In the genomic region with DNA sequence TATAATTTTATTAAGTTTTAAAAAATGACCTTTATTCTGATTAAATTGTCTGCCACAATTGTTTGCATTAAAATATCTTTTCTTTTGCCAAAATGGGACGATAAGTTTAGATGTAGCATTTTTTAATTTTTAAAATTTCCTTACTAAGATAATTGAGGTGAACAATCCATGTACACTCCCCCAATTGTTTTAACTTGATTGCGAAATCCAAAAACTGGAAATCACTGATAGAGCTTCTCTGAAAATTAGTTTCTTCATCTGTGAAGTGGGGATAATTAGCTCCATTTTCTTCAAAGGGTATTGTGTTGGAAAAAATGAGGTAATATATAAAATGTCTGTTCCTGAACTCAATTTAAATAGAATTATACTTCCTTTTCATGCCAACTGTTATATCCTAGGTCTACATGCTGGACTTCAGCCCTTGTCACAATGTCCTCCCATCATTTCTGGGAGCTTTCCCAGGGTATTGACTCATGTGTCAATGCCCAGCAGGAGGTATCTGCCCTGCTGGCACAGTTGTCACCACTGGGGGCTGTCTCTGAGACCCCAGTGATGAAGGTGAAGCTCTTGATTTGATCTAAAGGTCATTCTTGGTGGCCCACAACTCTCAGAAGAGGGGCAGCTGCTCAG, we compare ENCODE assay signal across 1 cellular context.
TF ChIP-seq lines count a peak whose summit lies in the region.

No MANE protein-coding gene starts in this region.

TF ChIP-seq in HCT116, 20 proteins besides CTCF, POLR2A, EP300 and RAD21:
- TF ChIP-seq SRF (IDR thresholded peaks at IDR 0.05; ENCODE audit: low read depth) (no peak), CEBPB (IDR thresholded peaks at IDR 0.05; ENCODE audit: low read depth) (peak; percentile 65), SIN3A (IDR thresholded peaks at IDR 0.05; ENCODE audit: low read depth) (no peak), MAX (IDR thresholded peaks at IDR 0.05) (no peak), ZFX (IDR thresholded peaks at IDR 0.05) (no peak)
